ENCODE assay signal across 28 cellular contexts in the genomic region with DNA sequence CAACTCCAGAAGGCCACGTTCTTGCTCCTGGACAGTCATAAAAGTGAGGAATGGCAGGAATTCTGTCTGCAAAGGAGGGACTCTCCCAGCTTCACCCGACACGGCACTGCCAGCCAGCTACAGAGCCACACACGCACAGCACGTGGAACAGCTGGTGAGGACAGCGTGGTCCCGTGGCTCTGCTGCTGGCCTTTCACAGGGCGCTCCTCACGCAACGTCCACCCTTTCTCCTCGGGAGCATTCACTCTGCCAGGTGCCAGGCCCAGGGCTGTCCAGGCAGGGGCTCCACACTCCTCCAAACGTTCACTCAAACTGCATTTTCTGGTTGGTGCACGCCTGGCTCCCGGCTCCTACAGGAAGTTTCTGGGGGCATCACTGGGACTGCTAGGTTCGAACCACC. TPM values are rescaled to one million over a fixed set of nuclear protein-coding genes. Genes with fewer than 3 reads are reported as not detected.
"Had no signal": no experiment of that assay in that cellular context is flagged by ENCODE, and none has a peak within 500 bp of the region (broad histone marks: within the 10 kb centered on the region; RNA-seq: fewer than 3 reads in every experiment).

No MANE protein-coding gene starts in this region.

- H3K27ac ChIP-seq: brain microvascular endothelial cell, SJCRH30, SK-N-MC had no signal

- H3K27me3 Mint-ChIP-seq: activated CD4-positive, alpha-beta T cell treated with anti-CD3 and anti-CD28 coated beads, Interleukin-2, amount 10 ng/mL, durations not matched to agents 7 days and 5 days; activated naive CD8-positive, alpha-beta T cell had no signal

- H3K27ac Mint-ChIP-seq: activated CD4-positive, alpha-beta T cell treated with anti-CD3 and anti-CD28 coated beads, Interleukin-2, amount 10 ng/mL, durations not matched to agents 7 days and 5 days; activated CD8-positive, alpha-beta T cell treated with anti-CD3 and anti-CD28 coated beads, Interleukin-2, amount 10 ng/mL, durations not matched to agents 7 days and 5 days; activated naive CD4-positive, alpha-beta T cell treated with anti-CD3 and anti-CD28 coated beads, Interleukin-2, amount 10 ng/mL, durations not matched to agents 7 days and 5 days; activated naive CD8-positive, alpha-beta T cell; activated naive CD8-positive, alpha-beta T cell treated with anti-CD3 and anti-CD28 coated beads, Interleukin-2, amount 50 U/mL, for 24 hours; activated T-helper 1 cell treated with anti-CD3 and anti-CD28 coated beads, Interleukin-12 subunit alpha, Interleukin-12 subunit beta, Interleukin-2, Interleukin-4 antibody, amounts not matched to agents 30 ng/mL and 10 ng/mL and 1 ng/mL, durations not matched to agents 14 hours and 24 hours and 36 hours had no signal

- H3K4me3 Mint-ChIP-seq: activated CD4-positive, alpha-beta T cell treated with anti-CD3 and anti-CD28 coated beads, Interleukin-2, amount 10 ng/mL, durations not matched to agents 7 days and 5 days; activated CD8-positive, alpha-beta T cell treated with anti-CD3 and anti-CD28 coated beads, Interleukin-2, amount 10 ng/mL, durations not matched to agents 7 days and 5 days; activated naive CD4-positive, alpha-beta T cell treated with anti-CD3 and anti-CD28 coated beads, Interleukin-2, amount 10 ng/mL, durations not matched to agents 7 days and 5 days; activated naive CD8-positive, alpha-beta T cell; activated naive CD8-positive, alpha-beta T cell treated with anti-CD3 and anti-CD28 coated beads, Interleukin-2, amount 50 U/mL, for 24 hours; activated T-cell treated with anti-CD3 and anti-CD28 coated beads, Interleukin-2, amount 50 U/mL, for 4 hours; activated T-helper 1 cell treated with anti-CD3 and anti-CD28 coated beads, Interleukin-12 subunit alpha, Interleukin-12 subunit beta, Interleukin-2, Interleukin-4 antibody, amounts not matched to agents 30 ng/mL and 10 ng/mL and 1 ng/mL, durations not matched to agents 14 hours and 24 hours and 36 hours had no signal

- H3K9me3 ChIP-seq: MG63, SJCRH30 had no signal

- H3K36me3 ChIP-seq: brain microvascular endothelial cell, MG63, SJCRH30 had no signal

- H3K4me1 ChIP-seq: SJCRH30 had no signal

- H3K27me3 ChIP-seq: brain microvascular endothelial cell, MG63, SJCRH30 had no signal

- H3K4me1 Mint-ChIP-seq: activated CD4-positive, alpha-beta T cell treated with anti-CD3 and anti-CD28 coated beads, Interleukin-2, amount 10 ng/mL, durations not matched to agents 7 days and 5 days; activated naive CD4-positive, alpha-beta T cell treated with anti-CD3 and anti-CD28 coated beads, Interleukin-2, amount 10 ng/mL, durations not matched to agents 7 days and 5 days; activated naive CD8-positive, alpha-beta T cell treated with anti-CD3 and anti-CD28 coated beads, Interleukin-2, amount 50 U/mL, for 24 hours had no signal

- H3K4me3 ChIP-seq: MG63, SJCRH30, SK-N-MC had no signal

- DNase-seq: activated CD4-positive, alpha-beta T cell treated with anti-CD3 and anti-CD28 coated beads, Interleukin-2, amount 10 ng/mL, durations not matched to agents 7 days and 5 days; activated CD4-positive, alpha-beta T cell treated with anti-CD3 and anti-CD28 coated beads, Interleukin-2, amount 50 U/mL, for 48 hours; activated CD8-positive, alpha-beta T cell treated with anti-CD3 and anti-CD28 coated beads, Interleukin-2, amount 10 ng/mL, durations not matched to agents 7 days and 5 days; activated gamma-delta T cell treated with Interleukin-2 at 50 U/mL for 16 hours; activated naive CD4-positive, alpha-beta T cell treated with anti-CD3 and anti-CD28 coated beads, Interleukin-2, amount 10 ng/mL, durations not matched to agents 7 days and 5 days; activated naive CD8-positive, alpha-beta T cell treated with anti-CD3 and anti-CD28 coated beads, Interleukin-2, amount 50 U/mL, for 24 hours; activated T-cell treated with anti-CD3 and anti-CD28 coated beads, Interleukin-2, amount 50 U/mL, for 4 hours; anterior cingulate cortex; brain microvascular endothelial cell; central memory CD4-positive, alpha-beta T cell; Kasumi-1; KG1; MG63; NCI-H1048; NCI-H1105 treated with DMSO at 0.1 percent for 48 hours; NCI-H1436; NCI-H1694 treated with DMSO at 0.1 percent for 48 hours; NCI-H2029; NCI-H345; NCI-H524 treated with DMSO at 0.1 percent for 48 hours; T1000 had no signal

- ATAC-seq: activated CD8-positive, alpha-beta T cell treated with anti-CD3 and anti-CD28 coated beads, Interleukin-2, amount 10 ng/mL, durations not matched to agents 7 days and 5 days had no signal

RNA-seq across cellular contexts. Expression of a gene that starts 14.4 kb away (rescaled TPM):
- total RNA-seq: activated CD8-positive, alpha-beta T cell treated with anti-CD3 and anti-CD28 coated beads, Interleukin-2, amount 10 ng/mL, durations not matched to agents 7 days and 5 days; activated T-helper 1 cell treated with anti-CD3 and anti-CD28 coated beads, Interleukin-12 subunit alpha, Interleukin-12 subunit beta, Interleukin-2, Interleukin-4 antibody, amounts not matched to agents 30 ng/mL and 10 ng/mL and 1 ng/mL, durations not matched to agents 14 hours and 24 hours and 36 hours; RPMI7951; T-helper 1 cell treated with Interleukin-12 subunit alpha and Interleukin-12 subunit beta and Interleukin-4 antibody, amounts not matched to agents 30 ng/mL and 1 ng/mL, for 36 hours; T-helper 2 cell treated with Interferon-gamma antibody and Interleukin-4, amounts not matched to agents 100 ng/mL and 5 ng/mL, for 36 hours had no signal
